8 cellular contexts compared by ENCODE assay signal in the genomic region with DNA sequence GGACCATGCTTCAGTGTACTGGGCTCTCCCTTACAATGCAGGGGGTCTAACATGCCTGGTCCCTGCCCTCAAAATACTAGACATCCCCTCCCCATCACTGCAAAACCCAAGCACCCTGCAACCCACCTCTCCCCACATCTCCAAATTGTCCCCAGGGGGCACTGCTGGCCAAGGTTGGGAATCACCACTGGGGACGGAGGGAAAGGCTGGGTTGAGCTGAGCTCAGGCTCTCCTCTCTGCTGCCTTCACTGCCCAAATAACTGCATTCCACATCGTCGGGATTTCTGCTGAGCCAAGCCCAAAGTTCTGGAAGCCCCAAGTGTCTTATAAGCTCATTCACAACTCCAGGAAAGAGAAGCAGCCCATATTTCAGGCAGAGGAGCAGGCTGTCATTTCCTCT.
DNase-seq lines count a peak whose midpoint lies in the region; ATAC-seq and TF ChIP-seq lines count a peak whose summit lies in the region.

No MANE protein-coding gene starts in this region.

- POLR2A ChIA-PET in IMR-90 (lab: Charles Lee; ENCODE audit: unreplicated experiment): no interaction called here

- CTCF ChIA-PET in IMR-90 (lab: Yijun Ruan, JAX): interaction anchor here (0.5 to 2.7 kb wide), 8 partner anchors 9 to 98 kb away, joined by 3 to 24 read pairs (median 4); no protein-coding TSS in a partner anchor

- H4K8ac ChIP-seq in IMR-90 (ENCODE audit: low read depth in 2 of 2, low read length in 2 of 2): no peak overlapping the region

- H3K4me3 ChIP-seq in DND-41 (ENCODE audit: low read depth in 1 of 2, low read length in 2 of 2): no peak overlapping the region
- no peak overlapping the region for H3K4me3 ChIP-seq in IMR-90 (ENCODE audit: insufficient read depth, low read depth, low read length)
- H3K4me3 ChIP-seq in lung: no peak overlapping the region
- no peak overlapping the region for H3K4me3 ChIP-seq in lower leg skin (ENCODE audit: low read depth, poor library complexity, severe bottlenecking)
- H3K4me3 ChIP-seq in prostate gland: no peak overlapping the region

- no peak overlapping the region for H3K4me3 Mint-ChIP-seq in chondrocyte (ENCODE audit: unreplicated experiment)

- H3K4me1 ChIP-seq in DND-41 (ENCODE audit: insufficient read depth, low read length) (no peaks in the 10 kb centered on the region), IMR-90 (ENCODE audit: control insufficient read depth, insufficient read depth, low read length) (no peaks in the 10 kb centered on the region; the same call in 1 of the 2 replicates), lung (ENCODE audit: control insufficient read depth in 2 of 2, insufficient read depth in 2 of 2, low read length in 2 of 2) (peaks cover 0 to 3% of the 10 kb centered on the region in 2 donors), prostate gland (replicated peaks) (no peaks in the 10 kb centered on the region)

- no peak overlapping the region for H3K14ac ChIP-seq in IMR-90 (replicated peaks; ENCODE audit: low read depth, low read length)

- TF ChIP-seq RAD21 in IMR-90 (IDR thresholded peaks at IDR 0.05; ENCODE audit: low read length): peak; percentile 86

- H3K4ac ChIP-seq in IMR-90 (ENCODE audit: low read depth, low read length): no peak overlapping the region

- no peaks in the 10 kb centered on the region for H4K20me1 ChIP-seq in DND-41 (ENCODE audit: insufficient read depth, low read length)
- H4K20me1 ChIP-seq in IMR-90 (ENCODE audit: insufficient read depth, low read length): no peaks in the 10 kb centered on the region

- H3K36me3 ChIP-seq in DND-41 (ENCODE audit: insufficient read depth, low read length) (no peaks in the 10 kb centered on the region), IMR-90 (ENCODE audit: control insufficient read depth, insufficient read depth, low read length) (peaks cover under 1% of the 10 kb centered on the region), lung (ENCODE audit: control insufficient read depth in 2 of 2, insufficient read depth in 2 of 2, low read length in 2 of 2) (no peaks in the 10 kb centered on the region), prostate gland (no peaks in the 10 kb centered on the region)

- no peak overlapping the region for H3K9ac ChIP-seq in DND-41 (ENCODE audit: low read depth, low read length)
- no peak overlapping the region for H3K9ac ChIP-seq in IMR-90 (ENCODE audit: low read depth, low read length)

- peaks cover 3% of the 10 kb centered on the region; the same call in 1 of the 2 replicates for H3K9me1 ChIP-seq in IMR-90 (ENCODE audit: insufficient read depth, low read length)

- H3K9me3 ChIP-seq in DND-41 (ENCODE audit: insufficient read depth, low read length, severe bottlenecking) (no peaks in the 10 kb centered on the region), IMR-90 (ENCODE audit: control insufficient read depth, insufficient read depth, low read length) (no peaks in the 10 kb centered on the region), lung (ENCODE audit: control insufficient read depth in 2 of 2, insufficient read depth in 1 of 2, low read length in 1 of 2) (no peaks in the 10 kb centered on the region), prostate gland (no peaks in the 10 kb centered on the region)

- H3K27me3 ChIP-seq in DND-41 (ENCODE audit: insufficient read depth, low read length, poor library complexity) (no peaks in the 10 kb centered on the region), IMR-90 (ENCODE audit: control insufficient read depth, insufficient read depth, low read length) (no peaks in the 10 kb centered on the region), lung (ENCODE audit: control insufficient read depth, insufficient read depth) (no peaks in the 10 kb centered on the region), prostate gland (replicated peaks; ENCODE audit: insufficient read depth) (no peaks in the 10 kb centered on the region)

- no peaks in the 10 kb centered on the region for H3K27me3 Mint-ChIP-seq in chondrocyte (ENCODE audit: low read depth)

- H3K27ac Mint-ChIP-seq in chondrocyte (ENCODE audit: unreplicated experiment): no peak overlapping the region

- H3K27ac ChIP-seq in DND-41 (ENCODE audit: low read length): no peak overlapping the region
- H3K27ac ChIP-seq in IMR-90 (ENCODE audit: insufficient read depth, low read length): no peak overlapping the region
- no peak overlapping the region for H3K27ac ChIP-seq in lung (ENCODE audit: low read depth in 1 of 2, low read length in 1 of 2)
- no peak overlapping the region for H3K27ac ChIP-seq in prostate gland

- no peak overlapping the region for H2BK5ac ChIP-seq in IMR-90 (ENCODE audit: low read depth, low read length, poor library complexity, severe bottlenecking)

- no peak overlapping the region for H2AK9ac ChIP-seq in IMR-90 (replicated peaks; ENCODE audit: low read depth, low read length, poor library complexity)

- H3K36me3 Mint-ChIP-seq in chondrocyte (ENCODE audit: low read depth): peaks cover 35% of the 10 kb centered on the region

- H3K56ac ChIP-seq in IMR-90 (ENCODE audit: extremely low read depth, insufficient read depth, low read length): no peak overlapping the region

- H4K5ac ChIP-seq in IMR-90 (ENCODE audit: low read depth, low read length): no peak overlapping the region

- H3K4me2 ChIP-seq in DND-41 (ENCODE audit: insufficient read depth, low read length) (no peak overlapping the region), IMR-90 (ENCODE audit: low read depth, low read length) (no peak overlapping the region)

- no peak overlapping the region for H2BK15ac ChIP-seq in IMR-90 (ENCODE audit: low read depth, low read length)

- H3K4me1 Mint-ChIP-seq in chondrocyte (ENCODE audit: low read depth): peaks cover 15% of the 10 kb centered on the region

- no peak overlapping the region for H2BK120ac ChIP-seq in IMR-90 (ENCODE audit: low read depth, low read length)

- intact Hi-C loops in IMR-90 (cut with micrococcal nuclease) (loop anchor here (1.0 to 2.0 kb wide), 2 partner anchors 99 to 159 kb away; a partner anchor contains a TSS), lower leg skin (cut with DNase I; ENCODE audit: low total_unique reads) (no loop called here), prostate gland (cut with DNase I) (loop anchor here (5.0 kb wide), 1 partner anchor 101 kb away; no protein-coding TSS in a partner anchor)

- no peak overlapping the region for H3K23ac ChIP-seq in IMR-90 (ENCODE audit: low read depth, low read length)

- 0% methylated on average over 2 of the region's 3 CpGs; no CpG with 5 or more reads in 1 of the 2 experiments for WGBS in IMR-90 (ENCODE audit: extremely low coverage in 2 of 2, insufficient read length in 1 of 2), 2 experiments
- WGBS in lung, 2 donors: 35 to 56% methylated on average over 3 of the region's 3 CpGs
- WGBS in lower leg skin, 2 donors: 49% methylated on average over 3 of the region's 3 CpGs
- 28% methylated on average over 3 of the region's 3 CpGs for WGBS in prostate gland

- no TSS peak for BruUV-seq in IMR-90 (replicated peaks; lab: Mats Ljungman, UMichigan)

- no peaks in the 10 kb centered on the region for H3K9me3 Mint-ChIP-seq in chondrocyte (ENCODE audit: low read depth)

- H2AFZ ChIP-seq in DND-41 (ENCODE audit: low read depth, low read length) (no peak overlapping the region), IMR-90 (replicated peaks; ENCODE audit: low read length, poor library complexity) (peak overlapping the region; percentile 29)

- no peak overlapping the region for H4K91ac ChIP-seq in IMR-90 (ENCODE audit: insufficient read depth, low read depth, low read length)

- TF ChIP-seq POLR2A in IMR-90 (IDR thresholded peaks at IDR 0.05; ENCODE audit: low read depth, low read length): no peak
- TF ChIP-seq POLR2A in lower leg skin (IDR thresholded peaks at IDR 0.05): no peak
- no peak for TF ChIP-seq POLR2A in prostate gland (IDR thresholded peaks at IDR 0.05)

- in situ Hi-C loops in IMR-90 (cut with MboI; ENCODE audit: low sequenced_read_pairs): loop anchor here (5.0 to 10.0 kb wide), 2 partner anchors 96 to 163 kb away; a partner anchor contains a TSS

- DNase-seq in DND-41 (peak; percentile 9), IMR-90 (peak; percentile 44), chondrocyte (ENCODE audit: low spot score) (no peak), lung (ENCODE audit: low spot score) (peak; percentile 36), lower leg skin (ENCODE audit: low spot score in 2 of 2) (no peak), prostate gland (ENCODE audit: low spot score) (no peak)

- TF ChIP-seq CTCF in DND-41 (IDR thresholded peaks at IDR 0.05; ENCODE audit: borderline replicate concordance, extremely low read depth, low read length, poor library complexity, severe bottlenecking): peak; percentile 51
- peak; percentile 72 for TF ChIP-seq CTCF in IMR-90 (conservative IDR thresholded peaks at IDR 0.05; ENCODE audit: low read depth, low read length)
- TF ChIP-seq CTCF in chondrocyte (IDR thresholded peaks at IDR 0.05): peak; percentile 74
- TF ChIP-seq CTCF in lung (IDR thresholded peaks at IDR 0.05; ENCODE audit: control extremely low read depth, extremely low read depth): no peak
- TF ChIP-seq CTCF in lower leg skin (IDR thresholded peaks at IDR 0.05): no peak
- peak in 2 of 4 experiments; percentile 50 to 51 for TF ChIP-seq CTCF in prostate gland (IDR thresholded peaks at IDR 0.05)

- no peak overlapping the region for H3K18ac ChIP-seq in IMR-90 (ENCODE audit: low read depth, low read length)

- dilution Hi-C loops in IMR-90 (cut with HindIII; ENCODE audit: low sequenced_read_pairs, unreplicated experiment): no loop called here

- no peak overlapping the region for H2BK20ac ChIP-seq in IMR-90 (ENCODE audit: low read depth, low read length)

- H3K79me2 ChIP-seq in DND-41 (ENCODE audit: insufficient read depth, low read length): no peaks in the 10 kb centered on the region

- H3K79me1 ChIP-seq in IMR-90 (ENCODE audit: low read depth in 1 of 2, low read length in 2 of 2): peaks cover 0 to 5% of the 10 kb centered on the region in 2 experiments; a peak in 2 of 4 replicates

- no peak overlapping the region for H2AK5ac ChIP-seq in IMR-90 (ENCODE audit: low read depth, low read length)

- peak; percentile 56; the same call in 1 of the 3 replicates for ATAC-seq in DND-41 (ENCODE audit: insufficient read depth, low read depth)
- ATAC-seq in IMR-90 (ENCODE audit: low read depth): peak; percentile 97
- no peak for ATAC-seq in lung (ENCODE audit: insufficient read depth, low FRiP score)
- ATAC-seq in GM18519 (IDR thresholded peaks at IDR 0.05; ENCODE audit: low FRiP score, unreplicated experiment): no peak
- no peak for ATAC-seq in GM18868 (IDR thresholded peaks at IDR 0.05; ENCODE audit: unreplicated experiment)

TF ChIP-seq in IMR-90, 13 proteins besides CTCF, POLR2A, EP300 and RAD21:
- TF ChIP-seq SMC3 (IDR thresholded peaks at IDR 0.05; ENCODE audit: low read depth, low read length) (peak; percentile 87), MAFK (IDR thresholded peaks at IDR 0.05; ENCODE audit: low read depth, low read length) (no peak)

Comparison
In these comparisons a context has a peak if more than half of its experiments do, and no peak if none do; other contexts are left out.
1. ATAC-seq: peak in DND-41 (single experiment) and IMR-90 (single experiment); none in lung (single experiment), GM18519 (single experiment) and GM18868 (single experiment).
2. DNase-seq: peak in DND-41 (single experiment), IMR-90 (single experiment) and lung (single experiment); none in chondrocyte (single experiment), lower leg skin (0 of 2) and prostate gland (single experiment).
3. CTCF ChIP-seq: peak in DND-41 (single experiment), IMR-90 (single experiment) and chondrocyte (single experiment); none in lung (single experiment) and lower leg skin (0 of 3).